In the genomic region with DNA sequence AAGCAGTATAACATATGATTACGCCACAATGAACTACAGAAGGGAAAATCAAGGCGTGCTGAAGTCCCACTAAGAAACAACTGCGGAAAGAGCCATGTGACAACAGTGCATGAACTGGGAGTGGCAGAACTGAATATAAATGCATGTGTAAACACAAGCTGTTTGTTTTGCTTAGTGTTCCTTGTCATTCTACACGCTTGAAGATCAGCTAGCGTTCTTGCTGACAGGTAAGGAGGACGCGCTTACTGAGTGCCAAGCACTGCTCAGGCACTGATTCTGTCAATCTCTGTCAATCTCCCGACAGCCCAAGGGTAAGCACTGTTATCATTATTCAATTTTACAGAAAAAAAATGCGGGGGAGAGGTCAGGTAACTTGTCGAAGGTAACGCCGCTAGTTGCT, we compare ENCODE assay signal across 8 cellular contexts. TPM values are rescaled to one million over a fixed set of nuclear protein-coding genes. Genes with fewer than 3 reads are reported as not detected.
DNase-seq lines count a peak whose midpoint lies in the region; ATAC-seq, FAIRE-seq and TF ChIP-seq lines count a peak whose summit lies in the region.

No MANE protein-coding gene starts in this region.

- no peaks in the 10 kb centered on the region for H3K9me3 Mint-ChIP-seq in astrocyte (ENCODE audit: unreplicated experiment)
- no peaks in the 10 kb centered on the region for H3K9me3 Mint-ChIP-seq in stimulated activated naive CD8-positive, alpha-beta T cell treated with anti-CD3 and anti-CD28 coated beads, Interleukin-15, amount 100 ng/mL, for 72 hours

- H4K20me1 ChIP-seq in astrocyte (ENCODE audit: insufficient read depth, low read length) (peaks cover 45% of the 10 kb centered on the region), keratinocyte (ENCODE audit: control insufficient read depth, extremely low read depth, insufficient read depth, low read length) (peaks cover 4% of the 10 kb centered on the region)

- no peak overlapping the region for H3K4me3 Mint-ChIP-seq in astrocyte (ENCODE audit: unreplicated experiment)
- H3K4me3 Mint-ChIP-seq in stimulated activated naive CD8-positive, alpha-beta T cell treated with anti-CD3 and anti-CD28 coated beads, Interleukin-15, amount 100 ng/mL, for 72 hours = no peak overlapping the region

- H3K9me3 ChIP-seq in astrocyte (ENCODE audit: insufficient read depth, low read depth, low read length) = no peaks in the 10 kb centered on the region
- no peaks in the 10 kb centered on the region for H3K9me3 ChIP-seq in keratinocyte (ENCODE audit: control insufficient read depth, low read depth, low read length)

- CTCF ChIA-PET in HEK293T (lab: Yijun Ruan, JAX) = no interaction called here

- H3K27me3 Mint-ChIP-seq in astrocyte (ENCODE audit: low read depth, unreplicated experiment) = no peaks in the 10 kb centered on the region
- H3K27me3 Mint-ChIP-seq in stimulated activated naive CD8-positive, alpha-beta T cell treated with anti-CD3 and anti-CD28 coated beads, Interleukin-15, amount 100 ng/mL, for 72 hours = no peaks in the 10 kb centered on the region

- no peak for TF ChIP-seq CTCF in astrocyte (IDR thresholded peaks at IDR 0.05; ENCODE audit: insufficient read depth, low read depth, low read length)
- TF ChIP-seq CTCF in keratinocyte (optimal IDR thresholded peaks at IDR 0.05 in 1 of 3, IDR thresholded peaks at IDR 0.05 in 1 of 3, conservative IDR thresholded peaks at IDR 0.05 in 1 of 3; ENCODE audit: extremely low read depth in 1 of 3, insufficient read depth in 2 of 3, low read length in 3 of 3) = no peak

- DNase-seq in activated CD4-positive, CD25-positive, alpha-beta regulatory T cell treated with anti-CD3 and anti-CD28 coated beads, Interleukin-2, amount 50 U/mL, for 72 hours = no peak
- DNase-seq in HEK293T (ENCODE audit: extremely low spot score) = peak; percentile 26
- DNase-seq in NCI-H1436 (lab: John Stamatoyannopoulos, UW) = peak; percentile 43
- DNase-seq in astrocyte (ENCODE audit: low read depth) = peak; percentile 39
- DNase-seq in keratinocyte (ENCODE audit: low read depth, low spot score) = no peak
- no peak for DNase-seq in stimulated activated naive CD8-positive, alpha-beta T cell treated with anti-CD3 and anti-CD28 coated beads, Interleukin-15, amount 100 ng/mL, for 72 hours
- DNase-seq in activated CD4-positive, alpha-beta T cell treated with anti-CD3 and anti-CD28 coated beads for 48 hours = no peak

- H3K27me3 ChIP-seq in astrocyte (ENCODE audit: insufficient read depth, low read length) (no peaks in the 10 kb centered on the region), keratinocyte (ENCODE audit: control insufficient read depth, extremely low read depth, insufficient read depth, low read length) (no peaks in the 10 kb centered on the region)

- no peak overlapping the region for H3K27ac Mint-ChIP-seq in astrocyte (ENCODE audit: unreplicated experiment)
- no peak overlapping the region for H3K27ac Mint-ChIP-seq in stimulated activated naive CD8-positive, alpha-beta T cell treated with anti-CD3 and anti-CD28 coated beads, Interleukin-15, amount 100 ng/mL, for 72 hours

- H2AFZ ChIP-seq in astrocyte (ENCODE audit: low read depth, low read length) = peak overlapping the region; percentile 89
- peak overlapping the region; percentile 100 for H2AFZ ChIP-seq in keratinocyte (ENCODE audit: control insufficient read depth, low read length)

- H3K9me1 ChIP-seq in keratinocyte (ENCODE audit: control insufficient read depth, extremely low read depth, insufficient read depth, low read length) = no peaks in the 10 kb centered on the region

- peak overlapping the region; percentile 97 for H3K9ac ChIP-seq in astrocyte (ENCODE audit: low read length)
- peak overlapping the region; percentile 98 for H3K9ac ChIP-seq in keratinocyte (ENCODE audit: control insufficient read depth, extremely low read depth, insufficient read depth, low read length)

- H3K4me2 ChIP-seq in astrocyte (ENCODE audit: low read length) = peak overlapping the region; percentile 96
- peak overlapping the region; percentile 100 for H3K4me2 ChIP-seq in keratinocyte (ENCODE audit: control insufficient read depth, extremely low read depth, insufficient read depth, low read depth, low read length)

- POLR2A ChIA-PET in HEK293T (lab: Yijun Ruan, JAX) = interaction anchor here (0.7 to 1.9 kb wide), 8 partner anchors 9 to 802 kb away, joined by 3 to 17 read pairs (median 3); a partner anchor contains a TSS

- peak overlapping the region; percentile 91 for H3K4me3 ChIP-seq in astrocyte (ENCODE audit: insufficient read depth, low read depth, low read length)
- H3K4me3 ChIP-seq in keratinocyte (ENCODE audit: control insufficient read depth in 2 of 3, extremely low read depth in 1 of 3, insufficient read depth in 2 of 3, low read depth in 1 of 3, low read length in 3 of 3) = peak overlapping the region; percentile 90 to 99 (median 95)

- H3K4me1 ChIP-seq in astrocyte (ENCODE audit: insufficient read depth, low read length) (peaks cover 20% of the 10 kb centered on the region), keratinocyte (ENCODE audit: control insufficient read depth, extremely low read depth, insufficient read depth, low read length) (peaks cover 28% of the 10 kb centered on the region)

- dilution Hi-C loops in keratinocyte (cut with MboI; ENCODE audit: extremely low pct_ligation_motif_present, low sequenced_read_pairs) = no loop called here

- peaks cover 2% of the 10 kb centered on the region for H3K36me3 Mint-ChIP-seq in astrocyte (ENCODE audit: low read depth, unreplicated experiment)

- peaks cover 19% of the 10 kb centered on the region for H3K4me1 Mint-ChIP-seq in astrocyte (ENCODE audit: low read depth, unreplicated experiment)
- peaks cover 49% of the 10 kb centered on the region for H3K4me1 Mint-ChIP-seq in stimulated activated naive CD8-positive, alpha-beta T cell treated with anti-CD3 and anti-CD28 coated beads, Interleukin-15, amount 100 ng/mL, for 72 hours

- H3K27ac ChIP-seq in astrocyte (ENCODE audit: low read depth, low read length) (peak overlapping the region; percentile 98), keratinocyte (ENCODE audit: control insufficient read depth, insufficient read depth, low read length) (peak overlapping the region; percentile 98)

- H3K36me3 ChIP-seq in astrocyte (ENCODE audit: insufficient read depth, low read length) (peaks cover 8% of the 10 kb centered on the region), keratinocyte (ENCODE audit: control insufficient read depth in 2 of 2, extremely low read depth in 1 of 2, insufficient read depth in 2 of 2, low read length in 2 of 2) (peaks cover 6 to 8% of the 10 kb centered on the region in 2 experiments)

- H3K79me2 ChIP-seq in astrocyte (ENCODE audit: insufficient read depth, low read length) (peaks cover 83% of the 10 kb centered on the region), keratinocyte (ENCODE audit: control insufficient read depth, insufficient read depth, low read length) (peaks cover 83% of the 10 kb centered on the region)

- peak; percentile 44 to 56 for ATAC-seq in activated CD4-positive, CD25-positive, alpha-beta regulatory T cell treated with anti-CD3 and anti-CD28 coated beads, Interleukin-2, amount 50 U/mL, for 24 hours
- ATAC-seq in stimulated activated naive CD8-positive, alpha-beta T cell treated with anti-CD3 and anti-CD28 coated beads, Interleukin-15, amount 100 ng/mL, for 72 hours = peak; percentile 61

- no peak for FAIRE-seq in astrocyte (lab: Jason Lieb, UNC)
- no peak for FAIRE-seq in keratinocyte (lab: Jason Lieb, UNC)

TF ChIP-seq in HEK293T, 16 proteins besides CTCF, POLR2A, EP300 and RAD21 (continues in another document):
- TF ChIP-seq FOXA1 (IDR thresholded peaks at IDR 0.05) = no peak
- no peak for TF ChIP-seq FOXK2 (IDR thresholded peaks at IDR 0.05)
- no peak for TF ChIP-seq BHLHE40 (IDR thresholded peaks at IDR 0.05; ENCODE audit: borderline replicate concordance)
- no peak for TF ChIP-seq ARNT (IDR thresholded peaks at IDR 0.05)
- TF ChIP-seq, protein P1, sequence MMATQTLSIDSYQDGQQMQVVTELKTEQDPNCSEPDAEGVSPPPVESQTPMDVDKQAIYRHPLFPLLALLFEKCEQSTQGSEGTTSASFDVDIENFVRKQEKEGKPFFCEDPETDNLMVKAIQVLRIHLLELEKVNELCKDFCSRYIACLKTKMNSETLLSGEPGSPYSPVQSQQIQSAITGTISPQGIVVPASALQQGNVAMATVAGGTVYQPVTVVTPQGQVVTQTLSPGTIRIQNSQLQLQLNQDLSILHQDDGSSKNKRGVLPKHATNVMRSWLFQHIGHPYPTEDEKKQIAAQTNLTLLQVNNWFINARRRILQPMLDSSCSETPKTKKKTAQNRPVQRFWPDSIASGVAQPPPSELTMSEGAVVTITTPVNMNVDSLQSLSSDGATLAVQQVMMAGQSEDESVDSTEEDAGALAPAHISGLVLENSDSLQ (IDR thresholded peaks at IDR 0.05) = peak; percentile 96
- TF ChIP-seq ELF4 (IDR thresholded peaks at IDR 0.05) = no peak
- no peak for TF ChIP-seq ZNF384 (IDR thresholded peaks at IDR 0.05)

RNA-seq across cellular contexts. Expression of a gene that starts 0.5 kb away (rescaled TPM):
- total RNA-seq in astrocyte = 14.2 and 19.3 TPM in 2 replicates
- polyA plus RNA-seq in keratinocyte = 14.8 to 17.3 TPM (median 15.8 TPM) in 3 replicates
- 15.3 TPM for polyA plus RNA-seq in keratinocyte (2011; ENCODE audit: low read depth)
- 10.2 and 12.1 TPM in 2 replicates for polyA plus RNA-seq in keratinocyte (2011; cell fraction: cytosol; rRNA removed)
- 16.7 and 20.4 TPM in 2 replicates for polyA plus RNA-seq in keratinocyte (2011; cell fraction: nucleus; rRNA removed)
- polyA plus RNA-seq in keratinocyte (2012; ENCODE audit: low replicate concordance) = 9.9 and 12.4 TPM in 2 replicates
- 9.6 to 14.4 TPM (median 13.0 TPM) in 3 replicates for polyA minus RNA-seq in keratinocyte
- polyA minus RNA-seq in keratinocyte (2011; cell fraction: cytosol; rRNA and poly(A)+ RNA removed) = 8.4 TPM
- 5.1 and 10.5 TPM in 2 replicates for polyA minus RNA-seq in keratinocyte (2011; cell fraction: nucleus; rRNA and poly(A)+ RNA removed)

RNA-seq across cellular contexts. Expression of a gene that starts 0.6 kb away (rescaled TPM):
- 184 and 192 TPM in 2 replicates for total RNA-seq in astrocyte
- 339 to 438 TPM (median 430 TPM) in 3 replicates for polyA plus RNA-seq in keratinocyte
- 94.6 TPM for polyA plus RNA-seq in keratinocyte (2011; ENCODE audit: low read depth)
- polyA plus RNA-seq in keratinocyte (2011; cell fraction: cytosol; rRNA removed) = 364 and 398 TPM in 2 replicates
- polyA plus RNA-seq in keratinocyte (2011; cell fraction: nucleus; rRNA removed) = 242 and 315 TPM in 2 replicates
- polyA plus RNA-seq in keratinocyte (2012; ENCODE audit: low replicate concordance) = 214 and 257 TPM in 2 replicates
- 66.2 to 278 TPM (median 255 TPM) in 3 replicates for polyA minus RNA-seq in keratinocyte
- polyA minus RNA-seq in keratinocyte (2011; cell fraction: cytosol; rRNA and poly(A)+ RNA removed) = 155 TPM
- 46.3 and 61.4 TPM in 2 replicates for polyA minus RNA-seq in keratinocyte (2011; cell fraction: nucleus; rRNA and poly(A)+ RNA removed)

RNA-seq across cellular contexts. Expression of a gene that starts 30.8 kb away (rescaled TPM):
- 60.2 and 68.4 TPM in 2 replicates for total RNA-seq in astrocyte
- 75.0 to 103 TPM (median 80.1 TPM) in 3 replicates for polyA plus RNA-seq in keratinocyte
- 38.1 TPM for polyA plus RNA-seq in keratinocyte (2011; ENCODE audit: low read depth)
- polyA plus RNA-seq in keratinocyte (2011; cell fraction: cytosol; rRNA removed) = 73.6 and 94.9 TPM in 2 replicates
- 36.6 and 50.0 TPM in 2 replicates for polyA plus RNA-seq in keratinocyte (2011; cell fraction: nucleus; rRNA removed)
- 61.9 and 74.0 TPM in 2 replicates for polyA plus RNA-seq in keratinocyte (2012; ENCODE audit: low replicate concordance)
- 35.5 to 59.0 TPM (median 35.7 TPM) in 3 replicates for polyA minus RNA-seq in keratinocyte
- polyA minus RNA-seq in keratinocyte (2011; cell fraction: cytosol; rRNA and poly(A)+ RNA removed) = 55.2 TPM
- 12.0 and 16.7 TPM in 2 replicates for polyA minus RNA-seq in keratinocyte (2011; cell fraction: nucleus; rRNA and poly(A)+ RNA removed)

Comparison
In these comparisons a context has a peak if more than half of its experiments do, and no peak if none do; other contexts are left out.
1. DNase-seq: peak in HEK293T (single experiment), NCI-H1436 (single experiment) and astrocyte (single experiment); none in activated CD4-positive, CD25-positive, alpha-beta regulatory T cell treated with anti-CD3 and anti-CD28 coated beads, Interleukin-2, amount 50 U/mL, for 72 hours (single experiment), keratinocyte (single experiment), stimulated activated naive CD8-positive, alpha-beta T cell treated with anti-CD3 and anti-CD28 coated beads, Interleukin-15, amount 100 ng/mL, for 72 hours (0 of 2) and activated CD4-positive, alpha-beta T cell treated with anti-CD3 and anti-CD28 coated beads for 48 hours (single experiment).